8 cellular contexts compared by ENCODE assay signal in genomic region chr1:108559215-108560142, GRCh38. TPM values are rescaled to one million over a fixed set of nuclear protein-coding genes. Genes with fewer than 3 reads are reported as not detected.
DNase-seq lines count a peak whose midpoint lies in the region; TF ChIP-seq lines count a peak whose summit lies in the region.

TSS of gene EEIG2 (plus strand) at chr1:108560100. CDS start at chr1:108560429, 329 bp downstream.

- no peaks in the 10 kb centered on the region for H3K27me3 ChIP-seq in GM06990 (replicated peaks; ENCODE audit: control insufficient read depth, insufficient read depth, low read length)
- no peaks in the 10 kb centered on the region for H3K27me3 ChIP-seq in HAP-1 (ENCODE audit: low read depth)
- H3K27me3 ChIP-seq in Loucy (ENCODE audit: insufficient read depth, low read length, poor library complexity, severe bottlenecking), result no peaks in the 10 kb centered on the region
- no peaks in the 10 kb centered on the region for H3K27me3 ChIP-seq in osteoblast (ENCODE audit: insufficient read depth, low read length)

- H3K4me1 ChIP-seq in HAP-1 (peaks cover 34% of the 10 kb centered on the region), Loucy (ENCODE audit: insufficient read depth, low read length, poor library complexity, severe bottlenecking) (peaks cover 70% of the 10 kb centered on the region), osteoblast (ENCODE audit: insufficient read depth, low read length) (peaks cover 12% of the 10 kb centered on the region)

- H3K4me3 Mint-ChIP-seq in glutamatergic neuron (ENCODE audit: unreplicated experiment), result peak within 1 kb of the TSS; percentile 94

- H3K4me2 ChIP-seq in Loucy (ENCODE audit: low read depth, low read length, poor library complexity, severe bottlenecking) (peak within 1 kb of the TSS; percentile 92), osteoblast (ENCODE audit: insufficient read depth, low read length) (peak within 1 kb of the TSS; percentile 89)

- no peaks in the 10 kb centered on the region for H3K9me2 ChIP-seq in Loucy (replicated peaks; ENCODE audit: low read depth, low read length)

- H3K9me3 ChIP-seq in HAP-1 (no peaks in the 10 kb centered on the region), Loucy (ENCODE audit: insufficient read depth, low read depth, low read length) (no peaks in the 10 kb centered on the region), osteoblast (ENCODE audit: low read depth, low read length) (no peaks in the 10 kb centered on the region)

- no peaks in the 10 kb centered on the region for H3K36me3 ChIP-seq in GM06990 (ENCODE audit: control insufficient read depth, insufficient read depth, low read length)
- H3K36me3 ChIP-seq in HAP-1 (replicated peaks), result no peaks in the 10 kb centered on the region
- H3K36me3 ChIP-seq in Loucy (ENCODE audit: insufficient read depth, low read length), result no peaks in the 10 kb centered on the region
- H3K36me3 ChIP-seq in osteoblast (ENCODE audit: insufficient read depth, low read length), result no peaks in the 10 kb centered on the region

- H4K20me1 ChIP-seq in Loucy (ENCODE audit: insufficient read depth, low read length, poor library complexity, severe bottlenecking) (peaks cover 25% of the 10 kb centered on the region), osteoblast (ENCODE audit: insufficient read depth, low read length) (no peaks in the 10 kb centered on the region)

- peaks cover 14% of the 10 kb centered on the region for H3K9me3 Mint-ChIP-seq in glutamatergic neuron (ENCODE audit: unreplicated experiment)

- peak within 1 kb of the TSS; percentile 90 for H3K9ac ChIP-seq in Loucy (ENCODE audit: low read depth, low read length, poor library complexity, severe bottlenecking)

- peak within 1 kb of the TSS; percentile 28 for H2AFZ ChIP-seq in Loucy (ENCODE audit: low read length)
- H2AFZ ChIP-seq in osteoblast (ENCODE audit: low read length), result peak within 1 kb of the TSS; percentile 94

- in situ Hi-C loops in HAP-1 (cut with MboI; ENCODE audit: low sequenced_read_pairs), result no loop called here
- in situ Hi-C loops in SK-MEL-5 (cut with HindIII; ENCODE audit: low pct_unique_long_range_greater_than_20kb, low sequenced_read_pairs), result no loop called here

- peak; percentile 94 for DNase-seq in GM06990 (ENCODE audit: extremely low read depth, insufficient read length)
- peak; percentile 91 to 94 for DNase-seq in HAP-1 (ENCODE audit: low spot score in 2 of 2)
- peak; percentile 90 for DNase-seq in SK-MEL-5 (ENCODE audit: low read depth, low spot score)
- DNase-seq in activated naive CD4-positive, alpha-beta T cell (lab: John Stamatoyannopoulos, UW), result peak; percentile 69 to 89 (median 75)
- DNase-seq in glutamatergic neuron, result peak; percentile 91
- peak; percentile 99 for DNase-seq in osteoblast (ENCODE audit: insufficient read length, low spot score, missing footprints)

- H3K36me3 Mint-ChIP-seq in glutamatergic neuron (ENCODE audit: unreplicated experiment), result no peaks in the 10 kb centered on the region

- H3K27ac Mint-ChIP-seq in glutamatergic neuron (ENCODE audit: unreplicated experiment), result peak within 1 kb of the TSS; percentile 98

- TF ChIP-seq CTCF in GM06990 (IDR thresholded peaks at IDR 0.05; ENCODE audit: insufficient read depth, low read length, poor library complexity, severe bottlenecking) (peak; percentile 30), Loucy (conservative IDR thresholded peaks at IDR 0.05; ENCODE audit: low read length) (peak; percentile 54), glutamatergic neuron (IDR thresholded peaks at IDR 0.05; ENCODE audit: partially characterized antibody, unreplicated experiment) (peak; percentile 85), osteoblast (IDR thresholded peaks at IDR 0.05; ENCODE audit: extremely low read depth, low read depth, low read length) (peak; percentile 49)

- H3K4me3 ChIP-seq in GM06990 (replicated peaks; ENCODE audit: low read depth, low read length) (peak within 1 kb of the TSS; percentile 78), HAP-1 (peak within 1 kb of the TSS; percentile 53), Loucy (ENCODE audit: low read length, poor library complexity, severe bottlenecking) (peak within 1 kb of the TSS; percentile 75), osteoblast (ENCODE audit: insufficient read depth, low read length) (peak within 1 kb of the TSS; percentile 85)

- H3K79me2 ChIP-seq in Loucy (ENCODE audit: insufficient read depth, low read length) (peaks cover 42% of the 10 kb centered on the region), osteoblast (ENCODE audit: insufficient read depth, low read length) (peaks cover 28% of the 10 kb centered on the region)

- peaks cover 13% of the 10 kb centered on the region for H3K27me3 Mint-ChIP-seq in glutamatergic neuron (ENCODE audit: unreplicated experiment)

- H3F3A ChIP-seq in Loucy (ENCODE audit: low read depth), result no peaks in the 10 kb centered on the region; the same call in 1 of the 2 replicates

- H3K27ac ChIP-seq in osteoblast (ENCODE audit: low read depth, low read length), result peak within 1 kb of the TSS; percentile 78
- H3K27ac ChIP-seq in temporal lobe (ENCODE audit: low read depth, low read length), result no peak within 1 kb of the TSS

- H3K4me1 Mint-ChIP-seq in glutamatergic neuron (ENCODE audit: low read depth, unreplicated experiment), result peaks cover 24% of the 10 kb centered on the region

RNA-seq across cellular contexts. Expression of gene EEIG2, which starts in this region (rescaled TPM):
- total RNA-seq in SK-MEL-5 (2014; rRNA removed; shearing (Covaris generic)), result 36.0 and 38.5 TPM in 2 replicates
- polyA plus RNA-seq in SK-MEL-5 (2015; cell fraction: cytosol; rRNA removed), result 19.9 and 28.2 TPM in 2 replicates
- polyA plus RNA-seq in SK-MEL-5 (2015; cell fraction: nucleus; rRNA removed), result 25.2 and 26.7 TPM in 2 replicates
- 93.1 TPM for total RNA-seq in glutamatergic neuron (ENCODE audit: unreplicated experiment)
- 11.2 and 12.4 TPM in 2 replicates for total RNA-seq in osteoblast
- total RNA-seq in temporal lobe, result 45.7 TPM

Comparison
In these comparisons a context has a peak if more than half of its experiments do, and no peak if none do; other contexts are left out.
1. CTCF ChIP-seq: peak in every context shown above with its lines; median percentile 85 in glutamatergic neuron; 54 in Loucy; 49 in osteoblast; 30 in GM06990.